In the genomic region with DNA sequence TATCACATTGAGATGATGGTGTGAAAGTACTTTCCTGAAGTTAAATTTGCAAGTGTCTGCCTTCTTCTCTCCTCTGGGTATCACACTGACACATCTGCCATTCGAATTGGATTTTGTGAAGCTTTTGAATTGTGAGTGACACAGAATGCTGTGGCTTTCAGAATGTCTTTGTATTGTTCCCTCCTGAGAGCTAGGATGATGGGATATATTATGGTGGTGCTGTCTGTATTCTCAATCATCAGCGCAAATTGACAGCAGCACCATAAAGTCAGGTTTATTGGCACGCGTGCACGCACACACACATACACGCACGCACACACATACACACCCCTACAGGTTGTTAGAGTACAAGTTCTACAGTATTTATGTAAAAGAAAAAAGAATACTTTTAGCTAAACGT, we compare ENCODE assay signal across 30 cellular contexts.
"Had no signal": no experiment of that assay in that cellular context is flagged by ENCODE, and none has a peak within 500 bp of the region (broad histone marks: within the 10 kb centered on the region; RNA-seq: fewer than 3 reads in every experiment).

No MANE protein-coding gene starts in this region.

- H3K27me3 ChIP-seq: adrenal gland, ascending aorta, body of pancreas, brain microvascular endothelial cell, cardiac muscle cell had no signal

- DNase-seq: activated effector memory CD4-positive, alpha-beta T cell treated with anti-CD3 and anti-CD28 coated beads, Interleukin-2, amount 50 U/mL, for 16 hours; activated effector memory CD4-positive, alpha-beta T cell treated with Interleukin-2 at 50 U/mL for 16 hours; activated gamma-delta T cell; activated gamma-delta T cell treated with Interleukin-2 at 50 U/mL for 16 hours; activated naive CD4-positive, alpha-beta T cell; activated naive CD4-positive, alpha-beta T cell treated with anti-CD3 and anti-CD28 coated beads for 36 hours; activated naive CD4-positive, alpha-beta T cell treated with anti-CD3 and anti-CD28 coated beads, Interleukin-2, amount 10 ng/mL, durations not matched to agents 7 days and 5 days; activated naive CD4-positive, alpha-beta T cell treated with anti-CD3 and anti-CD28 coated beads, Interleukin-2, amount 50 U/mL, for 16 hours; activated naive CD4-positive, alpha-beta T cell treated with Interleukin-2 at 50 U/mL for 16 hours; activated naive CD8-positive, alpha-beta T cell treated with anti-CD3 and anti-CD28 coated beads for 36 hours; activated naive CD8-positive, alpha-beta T cell treated with anti-CD3 and anti-CD28 coated beads, Interleukin-2, amount 10 ng/mL, durations not matched to agents 7 days and 5 days; activated naive CD8-positive, alpha-beta T cell treated with anti-CD3 and anti-CD28 coated beads, Interleukin-2, amount 50 U/mL, for 24 hours; activated T-cell treated with anti-CD3 and anti-CD28 coated beads, Interleukin-2, amount 50 U/mL, for 1 hour; activated T-cell treated with anti-CD3 and anti-CD28 coated beads, Interleukin-2, amount 50 U/mL, for 24 hours; activated T-cell treated with anti-CD3 and anti-CD28 coated beads, Interleukin-2, amount 50 U/mL, for 4 hours; activated T-cell treated with anti-CD3 and anti-CD28 coated beads, Interleukin-2, amount 50 U/mL, for 48 hours; activated T-cell treated with anti-CD3 and anti-CD28 coated beads, Interleukin-2, amount 50 U/mL, for 72 hours; adrenal gland; amniotic stem cell; amygdala; anterior cingulate cortex; aorta; body of pancreas; brain microvascular endothelial cell; caudate nucleus; central memory CD4-positive, alpha-beta T cell; cerebellar nuclear complex had no signal

- H3K4me3 ChIP-seq: adrenal gland, ascending aorta, body of pancreas, breast epithelium, cardiac muscle cell had no signal

- H3K27ac ChIP-seq: adrenal gland, ascending aorta, body of pancreas, brain microvascular endothelial cell, breast epithelium, cardiac muscle cell had no signal

- H3K36me3 ChIP-seq: adrenal gland, ascending aorta, brain microvascular endothelial cell, breast epithelium, cardiac muscle cell had no signal

- H3K9me3 ChIP-seq: adrenal gland, ascending aorta, body of pancreas had no signal
